In genomic region chr20:60139663-60140446, GRCh38 we compare ENCODE assay signal across 24 cellular contexts.
DNase-seq lines count a peak whose midpoint lies in the region; ATAC-seq and TF ChIP-seq lines count a peak whose summit lies in the region.
"Had no signal": no experiment of that assay in that cellular context is flagged by ENCODE, and none has a peak within 500 bp of the region (broad histone marks: within the 10 kb centered on the region; RNA-seq: fewer than 3 reads in every experiment).

No MANE protein-coding gene starts in this region.

- no peak overlapping the region for H3K4me3 Mint-ChIP-seq in Calu3 (ENCODE audit: low read depth, unreplicated experiment)
- H3K4me3 Mint-ChIP-seq: nephron progenitor cell had no signal

- in situ Hi-C loops in transverse colon (cut with MboI; ENCODE audit: low pct_ligation_motif_present in 1 of 4, low pct_unique_long_range_greater_than_20kb in 1 of 4, low sequenced_read_pairs in 3 of 4), result no loop called here

- ATAC-seq in left lobe of liver, result peak; percentile 21
- ATAC-seq in GM19328 (IDR thresholded peaks at IDR 0.05; ENCODE audit: unreplicated experiment), result no peak
- no peak for ATAC-seq in GM18511 (IDR thresholded peaks at IDR 0.05; ENCODE audit: unreplicated experiment)
- ATAC-seq: activated CD4-positive, alpha-beta T cell treated with anti-CD3 and anti-CD28 coated beads for 36 hours; stimulated activated naive B cell treated with anti-CD40 and anti-IgM and Interleukin-4, amounts not matched to agents 10 μg/mL and 1 μg/mL and 100 μg/mL, for 72 hours had no signal

- TF ChIP-seq POLR2A in transverse colon (IDR thresholded peaks at IDR 0.05), result no peak

- DNase-seq in Calu3 (no peak), dermis microvascular lymphatic vessel endothelial cell (ENCODE audit: low read depth in 2 of 2) (peak; percentile 13 to 58), left lobe of liver (ENCODE audit: low spot score) (no peak), transverse colon (no peak)
- no peak for DNase-seq in Jurkat, Clone E6-1 (ENCODE audit: low read depth, low spot score)
- DNase-seq: activated CD4-positive, alpha-beta T cell treated with anti-CD3 and anti-CD28 coated beads for 36 hours; activated naive CD4-positive, alpha-beta T cell treated with anti-CD3 and anti-CD28 coated beads, Interleukin-2, amount 50 U/mL, for 16 hours; activated T-cell treated with anti-CD3 and anti-CD28 coated beads, Interleukin-2, amount 50 U/mL, for 48 hours; anterior cingulate cortex; CD4-positive, CD25-positive, alpha-beta regulatory T cell; effector CD8-positive, alpha-beta T cell; head of caudate nucleus; NCI-H1694; nephron progenitor cell; NK-92 treated with Interleukin-12 subunit alpha and Interleukin-12 subunit beta, amount 100 ng/mL, for 24 hours; Peyer's patch; small intestine; stimulated activated naive B cell treated with anti-CD40 and anti-IgM and Interleukin-4, amounts not matched to agents 10 μg/mL and 1 μg/mL and 100 μg/mL, for 72 hours had no signal

- H3K4me1 Mint-ChIP-seq in Calu3 (ENCODE audit: low read depth, unreplicated experiment), result no peaks in the 10 kb centered on the region

- H3K27ac ChIP-seq in transverse colon, result no peak overlapping the region
- H3K27ac ChIP-seq: Peyer's patch, SJSA1, thoracic aorta had no signal

- peak overlapping the region; percentile 8 for H3K4me3 ChIP-seq in Jurkat, Clone E6-1 (ENCODE audit: low read length)
- no peak overlapping the region for H3K4me3 ChIP-seq in transverse colon
- H3K4me3 ChIP-seq: HAP-1, SJSA1, thoracic aorta had no signal

- no peaks in the 10 kb centered on the region for H3K4me1 ChIP-seq in transverse colon
- H3K4me1 ChIP-seq: HAP-1, Peyer's patch, SJSA1 had no signal

- H3K9me3 Mint-ChIP-seq in Calu3 (ENCODE audit: low read depth, unreplicated experiment), result no peaks in the 10 kb centered on the region
- H3K9me3 Mint-ChIP-seq: CD4-positive, CD25-positive, alpha-beta regulatory T cell; stimulated activated naive B cell treated with anti-CD40 and anti-IgM and Interleukin-4, amounts not matched to agents 10 μg/mL and 1 μg/mL and 100 μg/mL, for 72 hours had no signal

- intact Hi-C loops in Calu3 (cut with micrococcal nuclease; ENCODE audit: unreplicated experiment), result loop anchor here (10.0 kb wide), 2 partner anchors 125 to 225 kb away; no protein-coding TSS in a partner anchor
- intact Hi-C loops in transverse colon (cut with DNase I; ENCODE audit: low total_unique reads), result no loop called here

- 53 to 84% methylated on average over 3 to 11 of the region's 11 CpGs for WGBS in transverse colon (ENCODE audit: low coverage in 1 of 2), 2 donors

- TF ChIP-seq CTCF in Calu3 (IDR thresholded peaks at IDR 0.05; ENCODE audit: unreplicated experiment), result no peak
- TF ChIP-seq CTCF in transverse colon (IDR thresholded peaks at IDR 0.05), result no peak

- peaks cover 13% of the 10 kb centered on the region for H3K27me3 Mint-ChIP-seq in Calu3 (ENCODE audit: unreplicated experiment)
- H3K27me3 Mint-ChIP-seq: activated CD4-positive, alpha-beta T cell treated with anti-CD3 and anti-CD28 coated beads for 36 hours; CD4-positive, CD25-positive, alpha-beta regulatory T cell; stimulated activated naive B cell treated with anti-CD40 and anti-IgM and Interleukin-4, amounts not matched to agents 10 μg/mL and 1 μg/mL and 100 μg/mL, for 72 hours had no signal

- BruUV-seq in Calu3 (replicated peaks; lab: Mats Ljungman, UMichigan), result TSS peak; percentile 39

- H3K36me3 ChIP-seq in transverse colon, result no peaks in the 10 kb centered on the region
- H3K36me3 ChIP-seq: HAP-1, left lung, Peyer's patch, SJSA1, thoracic aorta had no signal

- H3K27me3 ChIP-seq in transverse colon, result no peaks in the 10 kb centered on the region
- H3K27me3 ChIP-seq: left lung, Peyer's patch had no signal

- H3K27ac Mint-ChIP-seq in Calu3 (ENCODE audit: unreplicated experiment), result no peak overlapping the region
- H3K27ac Mint-ChIP-seq: activated CD4-positive, alpha-beta T cell treated with anti-CD3 and anti-CD28 coated beads for 36 hours; CD4-positive, CD25-positive, alpha-beta regulatory T cell; nephron progenitor cell; stimulated activated naive B cell treated with anti-CD40 and anti-IgM and Interleukin-4, amounts not matched to agents 10 μg/mL and 1 μg/mL and 100 μg/mL, for 72 hours had no signal

- TF ChIP-seq EP300 in transverse colon (IDR thresholded peaks at IDR 0.05; ENCODE audit: low read depth), result no peak

- peaks cover 17% of the 10 kb centered on the region for H3K36me3 Mint-ChIP-seq in Calu3 (ENCODE audit: insufficient read depth, unreplicated experiment)
- H3K36me3 Mint-ChIP-seq: CD4-positive, CD25-positive, alpha-beta regulatory T cell; stimulated activated naive B cell treated with anti-CD40 and anti-IgM and Interleukin-4, amounts not matched to agents 10 μg/mL and 1 μg/mL and 100 μg/mL, for 72 hours had no signal

- H3K9me3 ChIP-seq in transverse colon, result no peaks in the 10 kb centered on the region
- H3K9me3 ChIP-seq: HAP-1, left lung, Peyer's patch, SJSA1, thoracic aorta had no signal

- CTCF ChIA-PET in Calu3 (lab: Charles Lee), result no interaction called here

Comparison
In these comparisons a context has a peak if more than half of its experiments do, and no peak if none do; other contexts are left out.
1. DNase-seq: peak in dermis microvascular lymphatic vessel endothelial cell (2 of 2); none in Calu3 (single experiment), Jurkat, Clone E6-1 (single experiment), left lobe of liver (single experiment) and transverse colon (single experiment).